In genomic region chr3:130748981-130749380, GRCh38 we compare ENCODE assay signal across 16 cellular contexts. TPM values are rescaled to one million over a fixed set of nuclear protein-coding genes. Genes with fewer than 3 reads are reported as not detected.
DNase-seq lines count a peak whose midpoint lies in the region; ATAC-seq and TF ChIP-seq lines count a peak whose summit lies in the region.
"Had no signal": no experiment of that assay in that cellular context is flagged by ENCODE, and none has a peak within 500 bp of the region (broad histone marks: within the 10 kb centered on the region; RNA-seq: fewer than 3 reads in every experiment).

No MANE protein-coding gene starts in this region.

- TF ChIP-seq EP300 in gastroesophageal sphincter (IDR thresholded peaks at IDR 0.05): no peak

- TF ChIP-seq POLR2A in gastroesophageal sphincter (IDR thresholded peaks at IDR 0.05): no peak
- no peak for TF ChIP-seq POLR2A in body of pancreas (IDR thresholded peaks at IDR 0.05)
- TF ChIP-seq POLR2A in erythroblast (IDR thresholded peaks at IDR 0.05; ENCODE audit: low read length): no peak

- H3K4me1 ChIP-seq in gastroesophageal sphincter (peaks cover 2 to 43% (median 13%) of the 10 kb centered on the region in 3 donors), subcutaneous abdominal adipose tissue (ENCODE audit: control insufficient read depth in 5 of 5, insufficient read depth in 5 of 5, low read length in 5 of 5) (peaks cover 3 to 32% (median 23%) of the 10 kb centered on the region in 5 donors), body of pancreas (peaks cover 21% of the 10 kb centered on the region)

- TF ChIP-seq CTCF in gastroesophageal sphincter (IDR thresholded peaks at IDR 0.05): no peak
- TF ChIP-seq CTCF in body of pancreas (IDR thresholded peaks at IDR 0.05): no peak

- H3K4me1 Mint-ChIP-seq in stimulated activated memory B cell treated with anti-CD40 and anti-IgM and Interleukin-4, amounts not matched to agents 10 μg/mL and 1 μg/mL and 100 μg/mL, for 72 hours: peaks cover 25% of the 10 kb centered on the region

- peak; percentile 39 for DNase-seq in GM04503 (ENCODE audit: low read depth)
- no peak for DNase-seq in SK-N-MC (ENCODE audit: low read depth, low spot score)
- DNase-seq in body of pancreas: no peak
- no peak for DNase-seq in erythroblast (lab: John Stamatoyannopoulos, UW)
- DNase-seq: amygdala; CD4-positive, alpha-beta memory T cell; NCI-H187 treated with DMSO at 0.1 percent for 48 hours; NCI-H524 treated with DMSO at 0.1 percent for 48 hours; PC-9 had no signal

- no peak overlapping the region for H3K27ac Mint-ChIP-seq in stimulated activated memory B cell treated with anti-CD40 and anti-IgM and Interleukin-4, amounts not matched to agents 10 μg/mL and 1 μg/mL and 100 μg/mL, for 72 hours

- H3K36me3 ChIP-seq in SK-N-MC (ENCODE audit: insufficient read depth, low read length) (peaks cover 10% of the 10 kb centered on the region), gastroesophageal sphincter (peaks cover 0 to 8% of the 10 kb centered on the region in 2 donors), subcutaneous abdominal adipose tissue (ENCODE audit: control insufficient read depth in 5 of 5, insufficient read depth in 5 of 5, low read length in 5 of 5) (peaks cover 0 to 6% (median 0%) of the 10 kb centered on the region in 5 donors), body of pancreas (replicated peaks in 1 of 2; ENCODE audit: insufficient read depth in 1 of 2, low read depth in 2 of 2) (no peaks in the 10 kb centered on the region)
- H3K36me3 ChIP-seq: prostate gland had no signal

- no peaks in the 10 kb centered on the region for H3K27me3 Mint-ChIP-seq in stimulated activated memory B cell treated with anti-CD40 and anti-IgM and Interleukin-4, amounts not matched to agents 10 μg/mL and 1 μg/mL and 100 μg/mL, for 72 hours

- H3K4me3 Mint-ChIP-seq in stimulated activated memory B cell treated with anti-CD40 and anti-IgM and Interleukin-4, amounts not matched to agents 10 μg/mL and 1 μg/mL and 100 μg/mL, for 72 hours: no peak overlapping the region

- intact Hi-C loops in body of pancreas (cut with DNase I): no loop called here

- H3K4me3 ChIP-seq in SK-N-MC (peak overlapping the region; percentile 78), gastroesophageal sphincter (no peak overlapping the region), subcutaneous abdominal adipose tissue (ENCODE audit: low read depth in 1 of 5, low read length in 5 of 5) (no peak overlapping the region), body of pancreas (no peak overlapping the region)
- H3K4me3 ChIP-seq: prostate gland had no signal

- ATAC-seq in gastroesophageal sphincter (no peak), body of pancreas (no peak), HG03571 (IDR thresholded peaks at IDR 0.05; ENCODE audit: unreplicated experiment) (no peak)
- no peak for ATAC-seq in stimulated activated memory B cell treated with anti-CD40 and anti-IgM and Interleukin-4, amounts not matched to agents 10 μg/mL and 1 μg/mL and 100 μg/mL, for 72 hours
- ATAC-seq: left lobe of liver, SK-N-SH treated with all-trans-retinoic acid at 6 μM for 48 hours had no signal

- H3K36me3 Mint-ChIP-seq in stimulated activated memory B cell treated with anti-CD40 and anti-IgM and Interleukin-4, amounts not matched to agents 10 μg/mL and 1 μg/mL and 100 μg/mL, for 72 hours: no peaks in the 10 kb centered on the region

- H3K27ac ChIP-seq in SK-N-MC: peak overlapping the region; percentile 82
- H3K27ac ChIP-seq in gastroesophageal sphincter: peak overlapping the region in 3 of 4 donors; percentile 9 to 90 (median 88)
- H3K27ac ChIP-seq in subcutaneous abdominal adipose tissue (ENCODE audit: low read depth, low read length): peak overlapping the region; percentile 14
- H3K27ac ChIP-seq in body of pancreas: peak overlapping the region in 1 of 4 donors; percentile 87

- H3K9me3 ChIP-seq in SK-N-MC (ENCODE audit: low read depth, low read length) (no peaks in the 10 kb centered on the region), gastroesophageal sphincter (no peaks in the 10 kb centered on the region), subcutaneous abdominal adipose tissue (ENCODE audit: control insufficient read depth in 5 of 5, low read length in 5 of 5) (no peaks in the 10 kb centered on the region), body of pancreas (peaks cover 0 to 3% (median 0%) of the 10 kb centered on the region in 3 donors)
- H3K9me3 ChIP-seq: prostate gland had no signal

- H3K9me3 Mint-ChIP-seq in stimulated activated memory B cell treated with anti-CD40 and anti-IgM and Interleukin-4, amounts not matched to agents 10 μg/mL and 1 μg/mL and 100 μg/mL, for 72 hours: no peaks in the 10 kb centered on the region

- H3K27me3 ChIP-seq in gastroesophageal sphincter: no peaks in the 10 kb centered on the region
- no peaks in the 10 kb centered on the region for H3K27me3 ChIP-seq in subcutaneous abdominal adipose tissue (ENCODE audit: control insufficient read depth in 5 of 5, insufficient read depth in 4 of 5, low read length in 5 of 5)
- no peaks in the 10 kb centered on the region for H3K27me3 ChIP-seq in body of pancreas

- H3K9ac ChIP-seq in SK-N-MC (ENCODE audit: insufficient read length) (peak overlapping the region; percentile 62), subcutaneous abdominal adipose tissue (ENCODE audit: low read length in 5 of 5) (no peak overlapping the region)

- 20 to 73% methylated on average over 1 of the region's 1 CpG for WGBS in gastroesophageal sphincter (ENCODE audit: low coverage in 1 of 2), 2 donors
- WGBS in body of pancreas, 2 donors: 43 to 46% methylated on average over 1 of the region's 1 CpG

RNA-seq across cellular contexts. Expression of gene PIK3R4, which starts 2.4 kb away (rescaled TPM):
- total RNA-seq in gastroesophageal sphincter: 10 to 100 TPM; 28.0 to 40.2 (median 34.8) TPM
- 10 to 100 TPM; 20.8 to 28.0 TPM for total RNA-seq in body of pancreas
